ENCODE assay signal across 19 cellular contexts in the genomic region with DNA sequence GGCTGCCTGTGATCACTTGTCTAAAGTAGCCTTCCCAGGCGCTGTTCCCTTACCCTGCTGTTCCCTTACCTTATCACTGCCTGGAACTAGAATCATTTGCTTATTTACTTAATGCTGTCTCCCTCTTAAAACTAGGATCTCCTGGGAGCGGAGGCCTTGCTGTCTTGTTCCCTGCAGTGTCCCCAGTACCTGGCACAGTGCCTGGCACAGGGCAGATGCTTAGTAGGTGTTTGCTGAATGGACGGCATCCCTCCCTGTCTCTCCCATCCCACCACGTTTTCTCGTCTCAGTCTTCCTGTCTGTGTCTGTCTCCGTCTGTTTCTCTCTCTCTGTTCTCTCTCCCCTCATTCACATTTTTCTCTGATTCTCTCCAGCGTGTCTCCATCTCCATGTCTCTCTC.
"Had no signal": no experiment of that assay in that cellular context is flagged by ENCODE, and none has a peak within 500 bp of the region (broad histone marks: within the 10 kb centered on the region; RNA-seq: fewer than 3 reads in every experiment).

No MANE protein-coding gene starts in this region.

- ATAC-seq: activated CD4-positive, alpha-beta T cell treated with anti-CD3 and anti-CD28 coated beads for 36 hours; activated T-cell treated with anti-CD3 and anti-CD28 coated beads, Interleukin-2, amount 50 U/mL, for 4 hours; effector memory CD8-positive, alpha-beta T cell; esophagus mucosa; left cardiac atrium; natural killer cell; right lobe of liver; WTC11 had no signal

- DNase-seq: activated CD4-positive, alpha-beta T cell treated with anti-CD3 and anti-CD28 coated beads for 36 hours; activated CD4-positive, alpha-beta T cell treated with anti-CD3 and anti-CD28 coated beads, Interleukin-2, amount 50 U/mL, for 48 hours; activated CD8-positive, alpha-beta memory T cell treated with anti-CD3 and anti-CD28 coated beads, Interleukin-2, amount 50 U/mL, for 48 hours; activated naive CD4-positive, alpha-beta T cell treated with Interleukin-2 at 50 U/mL for 16 hours; activated naive CD8-positive, alpha-beta T cell treated with anti-CD3 and anti-CD28 coated beads for 36 hours; activated T-cell treated with anti-CD3 and anti-CD28 coated beads, Interleukin-2, amount 50 U/mL, for 4 hours; amniotic stem cell; effector memory CD8-positive, alpha-beta T cell; glutamatergic neuron; left cardiac atrium; midbrain; natural killer cell; right lobe of liver; stimulated activated CD4-positive, alpha-beta T cell treated with anti-CD3 and anti-CD28 coated beads, Interleukin-1b, Interleukin-23, amount 100 ng/mL, for 48 hours; substantia nigra; tibial artery; uterus had no signal
